In genomic region chr2:99398303-99398702, GRCh38 we compare ENCODE assay signal across 17 cellular contexts.
A peak's percentile ranks its signal among the peaks of the same experiment; 100 is the strongest.
DNase-seq lines count a peak whose midpoint lies in the region; ATAC-seq and TF ChIP-seq lines count a peak whose summit lies in the region.
"Had no signal": no experiment of that assay in that cellular context is flagged by ENCODE, and none has a peak within 500 bp of the region (broad histone marks: within the 10 kb centered on the region; RNA-seq: fewer than 3 reads in every experiment).

No MANE protein-coding gene starts in this region.

- H3K4me1 ChIP-seq in breast epithelium: no peaks in the 10 kb centered on the region
- peaks cover 0 to 27% of the 10 kb centered on the region in 2 donors for H3K4me1 ChIP-seq in right atrium auricular region

- peaks cover 100% of the 10 kb centered on the region for H3K36me3 Mint-ChIP-seq in MCF 10A (ENCODE audit: insufficient read depth, unreplicated experiment)
- peaks cover 33% of the 10 kb centered on the region for H3K36me3 Mint-ChIP-seq in activated naive CD8-positive, alpha-beta T cell treated with anti-CD3 and anti-CD28 coated beads for 36 hours

- no peak for TF ChIP-seq POLR2A in breast epithelium (IDR thresholded peaks at IDR 0.05)

- POLR2A ChIA-PET in MCF 10A (lab: Yijun Ruan, JAX): interaction anchor here (0.7 to 1.0 kb wide), 3 partner anchors 11 to 217 kb away, joined by 3 to 4 read pairs (median 3); no protein-coding TSS in a partner anchor

- H3K9me3 ChIP-seq in breast epithelium: no peaks in the 10 kb centered on the region
- no peaks in the 10 kb centered on the region for H3K9me3 ChIP-seq in right atrium auricular region
- H3K9me3 ChIP-seq: stomach had no signal

- H3K9me3 Mint-ChIP-seq in MCF 10A (ENCODE audit: unreplicated experiment): no peaks in the 10 kb centered on the region
- H3K9me3 Mint-ChIP-seq in activated naive CD8-positive, alpha-beta T cell treated with anti-CD3 and anti-CD28 coated beads for 36 hours: no peaks in the 10 kb centered on the region
- H3K9me3 Mint-ChIP-seq: activated T-helper 2 cell treated with anti-CD3 and anti-CD28 coated beads, Interferon-gamma antibody, Interleukin-2, Interleukin-4, amounts not matched to agents 10 μg/mL and 5 μg/mL and 100 μg/mL, durations not matched to agents 14 hours and 24 hours and 36 hours had no signal

- BruUV-seq in MCF 10A (replicated peaks; lab: Mats Ljungman, UMichigan): no TSS peak

- peaks cover 6% of the 10 kb centered on the region for H3K4me1 Mint-ChIP-seq in MCF 10A (ENCODE audit: insufficient read depth, unreplicated experiment)
- peaks cover 8% of the 10 kb centered on the region for H3K4me1 Mint-ChIP-seq in activated naive CD8-positive, alpha-beta T cell treated with anti-CD3 and anti-CD28 coated beads for 36 hours

- no peak for TF ChIP-seq CTCF in MCF 10A (IDR thresholded peaks at IDR 0.05; ENCODE audit: unreplicated experiment)
- TF ChIP-seq CTCF in breast epithelium (IDR thresholded peaks at IDR 0.05): no peak
- no peak for TF ChIP-seq CTCF in right atrium auricular region (IDR thresholded peaks at IDR 0.05)

- intact Hi-C loops in MCF 10A (cut with micrococcal nuclease) (no loop called here), breast epithelium (cut with DNase I; ENCODE audit: low total_unique reads) (no loop called here)

- H3K36me3 ChIP-seq in breast epithelium (peaks cover 3% of the 10 kb centered on the region), right atrium auricular region (peaks cover 99% of the 10 kb centered on the region)

- H3K4me3 ChIP-seq in breast epithelium (no peak overlapping the region), right atrium auricular region (no peak overlapping the region)
- H3K4me3 ChIP-seq: coronary artery, stomach had no signal

- H3K27ac ChIP-seq in breast epithelium (no peak overlapping the region), right atrium auricular region (peak overlapping the region; percentile 51 to 74), substantia nigra (ENCODE audit: low read depth, low read length, poor library complexity, severe bottlenecking) (peak overlapping the region; percentile 83)
- H3K27ac ChIP-seq: coronary artery, foreskin keratinocyte, stomach had no signal

- peak overlapping the region; percentile 83 for H3K27ac Mint-ChIP-seq in MCF 10A (ENCODE audit: low read depth, unreplicated experiment)
- H3K27ac Mint-ChIP-seq in activated naive CD8-positive, alpha-beta T cell treated with anti-CD3 and anti-CD28 coated beads for 36 hours: peak overlapping the region; percentile 47
- H3K27ac Mint-ChIP-seq: activated T-helper 2 cell treated with anti-CD3 and anti-CD28 coated beads, Interferon-gamma antibody, Interleukin-2, Interleukin-4, amounts not matched to agents 10 μg/mL and 5 μg/mL and 100 μg/mL, durations not matched to agents 14 hours and 24 hours and 36 hours had no signal

- no peak overlapping the region for H3K4me3 Mint-ChIP-seq in MCF 10A (ENCODE audit: unreplicated experiment)
- no peak overlapping the region for H3K4me3 Mint-ChIP-seq in activated naive CD8-positive, alpha-beta T cell treated with anti-CD3 and anti-CD28 coated beads for 36 hours

- CTCF ChIA-PET in MCF 10A (lab: Yijun Ruan, JAX): interaction anchor here (0.6 to 0.8 kb wide), 3 partner anchors 12 to 1274 kb away, joined by 3 read pairs; no protein-coding TSS in a partner anchor

- DNase-seq in MCF 10A (ENCODE audit: unreplicated experiment) (no peak), breast epithelium (ENCODE audit: low spot score in 2 of 2) (no peak), right atrium auricular region (ENCODE audit: low spot score) (no peak), substantia nigra (lab: John Stamatoyannopoulos, UW) (no peak), AML-193 (lab: John Stamatoyannopoulos, UW) (no peak)
- DNase-seq in activated naive CD8-positive, alpha-beta T cell treated with anti-CD3 and anti-CD28 coated beads for 36 hours: no peak
- DNase-seq: activated CD4-positive, alpha-beta T cell treated with anti-CD3 and anti-CD28 coated beads, Interleukin-2, amount 50 U/mL, for 4 hours; foreskin keratinocyte; HCEC 1CT; NCI-H187; NCI-H446; stomach had no signal

- ATAC-seq in GM18909 (IDR thresholded peaks at IDR 0.05; ENCODE audit: poor library complexity, unreplicated experiment) (no peak), HG03095 (IDR thresholded peaks at IDR 0.05; ENCODE audit: unreplicated experiment) (no peak)
- ATAC-seq: foreskin keratinocyte, sciatic nerve had no signal

- H3K27me3 Mint-ChIP-seq in MCF 10A (ENCODE audit: insufficient read depth, unreplicated experiment): no peaks in the 10 kb centered on the region
- H3K27me3 Mint-ChIP-seq in activated naive CD8-positive, alpha-beta T cell treated with anti-CD3 and anti-CD28 coated beads for 36 hours: no peaks in the 10 kb centered on the region

- H3K27me3 ChIP-seq in breast epithelium (no peaks in the 10 kb centered on the region), right atrium auricular region (no peaks in the 10 kb centered on the region)
- H3K27me3 ChIP-seq: foreskin keratinocyte, stomach had no signal

Comparison
In these comparisons a context has a peak if more than half of its experiments do, and no peak if none do; other contexts are left out.
1. H3K27ac ChIP-seq: peak in right atrium auricular region (2 of 2) and substantia nigra (single experiment); none in breast epithelium (0 of 2).